8 cellular contexts compared by ENCODE assay signal in the genomic region with DNA sequence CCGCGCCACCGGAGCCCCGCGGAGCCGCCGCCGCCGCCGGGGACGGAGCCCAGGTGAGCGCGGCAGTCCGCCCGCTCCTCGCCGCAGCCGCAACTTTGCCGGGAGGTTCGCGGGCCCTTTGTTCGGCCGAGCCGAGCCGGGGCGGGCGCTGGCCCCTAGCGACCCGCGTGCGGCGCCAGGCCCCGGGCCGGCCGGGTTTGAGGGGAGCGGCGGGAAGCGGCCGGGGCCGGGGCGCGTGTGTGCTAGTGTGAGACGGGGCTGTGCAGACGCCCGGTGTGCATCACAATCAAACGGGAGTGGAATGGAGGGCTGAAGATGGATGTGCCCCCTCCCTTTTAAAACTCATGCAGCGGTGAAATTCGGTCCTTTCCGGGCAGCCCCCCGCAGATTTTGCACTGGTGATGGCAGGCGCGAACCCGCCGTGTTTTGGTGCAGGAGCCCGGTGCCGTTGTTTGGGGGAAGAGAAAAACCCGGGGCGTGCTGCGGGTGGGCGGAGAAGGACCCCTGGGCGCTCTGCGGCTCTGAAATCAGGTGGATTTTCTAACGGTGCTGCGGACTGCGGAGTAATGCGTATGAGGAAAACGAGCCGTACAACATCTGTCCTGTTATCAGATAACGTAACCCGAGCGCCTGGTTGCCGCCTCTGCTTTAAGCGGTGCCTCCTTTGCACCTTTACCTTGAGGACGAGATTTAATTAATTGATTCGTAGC. TPM values are rescaled to one million over a fixed set of nuclear protein-coding genes. Genes with fewer than 3 reads are reported as not detected.
DNase-seq lines count a peak whose midpoint lies in the region; ATAC-seq and TF ChIP-seq lines count a peak whose summit lies in the region.

No MANE protein-coding gene starts in this region.

- no peak for TF ChIP-seq EP300 in gastroesophageal sphincter (IDR thresholded peaks at IDR 0.05)
- no peak for TF ChIP-seq EP300 in ovary (IDR thresholded peaks at IDR 0.05)

- no peaks in the 10 kb centered on the region for H3K9me3 Mint-ChIP-seq in activated T-cell treated with anti-CD3 and anti-CD28 coated beads, Interleukin-2, amount 50 U/mL, for 72 hours

- H3K4me3 Mint-ChIP-seq in activated T-cell treated with anti-CD3 and anti-CD28 coated beads, Interleukin-2, amount 50 U/mL, for 72 hours = peak overlapping the region; percentile 91 to 97

- H3K4me3 ChIP-seq in gastroesophageal sphincter (peak overlapping the region; percentile 69 to 89), ovary (peak overlapping the region; percentile 68)

- intact Hi-C loops in ovary (cut with DNase I) = loop anchor here in 1 of 4 donors (5.0 kb wide), 1 partner anchor 228 kb away; the partner anchor contains the start of genes AFMID and TK1

- H3K9me3 ChIP-seq in gastroesophageal sphincter (no peaks in the 10 kb centered on the region), ovary (no peaks in the 10 kb centered on the region)

- 1 to 5% methylated on average over 13 to 16 of the region's 75 CpGs for WGBS in gastroesophageal sphincter (ENCODE audit: low coverage in 1 of 2), 2 donors
- 1% methylated on average over 56 to 75 of the region's 75 CpGs for WGBS in ovary, 3 donors

- H3K27ac Mint-ChIP-seq in activated T-cell treated with anti-CD3 and anti-CD28 coated beads, Interleukin-2, amount 50 U/mL, for 72 hours = peak overlapping the region; percentile 83

- TF ChIP-seq POLR2A in gastroesophageal sphincter (IDR thresholded peaks at IDR 0.05) (no peak), ovary (IDR thresholded peaks at IDR 0.05) (no peak)

- ATAC-seq in activated T-cell treated with anti-CD3 and anti-CD28 coated beads, Interleukin-2, amount 50 U/mL, for 72 hours (replicated peaks in 1 of 2) = peak in 1 of 2 donors; percentile 4
- ATAC-seq in gastroesophageal sphincter = peak; percentile 0
- no peak for ATAC-seq in GM19467 (IDR thresholded peaks at IDR 0.05; ENCODE audit: unreplicated experiment)

- peaks cover 14% of the 10 kb centered on the region for H3K27me3 Mint-ChIP-seq in activated T-cell treated with anti-CD3 and anti-CD28 coated beads, Interleukin-2, amount 50 U/mL, for 72 hours (ENCODE audit: low read depth)

- DNase-seq in DMS53 (lab: John Stamatoyannopoulos, UW) = peak; percentile 59
- DNase-seq in DMS53 treated with DMSO at 0.1 percent for 48 hours (lab: John Stamatoyannopoulos, UW; ENCODE audit: unreplicated experiment) = no peak
- DNase-seq in NCI-H146 treated with DMSO at 0.1 percent for 48 hours (lab: John Stamatoyannopoulos, UW; ENCODE audit: unreplicated experiment) = peak; percentile 26
- peak; percentile 37 to 49 for DNase-seq in activated T-cell treated with anti-CD3 and anti-CD28 coated beads, Interleukin-2, amount 50 U/mL, for 72 hours
- DNase-seq in ovary = peak in 4 of 5 donors; percentile 21 to 57 (median 40)
- no peak for DNase-seq in HPDE6-E6E7 (ENCODE audit: extremely low spot score)

- no peaks in the 10 kb centered on the region for H3K27me3 ChIP-seq in gastroesophageal sphincter
- H3K27me3 ChIP-seq in ovary = no peaks in the 10 kb centered on the region

- peaks cover 58% of the 10 kb centered on the region for H3K4me1 Mint-ChIP-seq in activated T-cell treated with anti-CD3 and anti-CD28 coated beads, Interleukin-2, amount 50 U/mL, for 72 hours (ENCODE audit: low read depth)

- H3K36me3 Mint-ChIP-seq in activated T-cell treated with anti-CD3 and anti-CD28 coated beads, Interleukin-2, amount 50 U/mL, for 72 hours (ENCODE audit: insufficient read depth in 2 of 2) = peaks cover 5 to 6% of the 10 kb centered on the region in 2 donors

- TF ChIP-seq CTCF in gastroesophageal sphincter (IDR thresholded peaks at IDR 0.05) = no peak
- no peak for TF ChIP-seq CTCF in ovary (IDR thresholded peaks at IDR 0.05)

- H3K4me1 ChIP-seq in gastroesophageal sphincter (peaks cover 22 to 55% (median 25%) of the 10 kb centered on the region in 3 donors), ovary (ENCODE audit: insufficient read depth) (peaks cover 12% of the 10 kb centered on the region)

- H3K36me3 ChIP-seq in gastroesophageal sphincter (no peaks in the 10 kb centered on the region), ovary (no peaks in the 10 kb centered on the region)

- H3K27ac ChIP-seq in gastroesophageal sphincter (peak overlapping the region; percentile 59 to 100 (median 92)), ovary (peak overlapping the region; percentile 38 to 44)

RNA-seq across cellular contexts. Expression of gene TNRC6C, which starts 0.9 kb away (rescaled TPM):
- 10 to 100 TPM; 26.5 to 30.5 TPM for total RNA-seq in activated T-cell treated with anti-CD3 and anti-CD28 coated beads, Interleukin-2, amount 50 U/mL, for 72 hours
- total RNA-seq in gastroesophageal sphincter (10 to 100 TPM; 15.8 to 30.3 (median 27.7) TPM), ovary (10 to 100 TPM in 6 of 7 donors, 1 to 10 TPM in 1; 9.2 to 45.3 (median 32.5) TPM)
- 10 to 100 TPM in 1 of 2 donors, 1 to 10 TPM in 1; 8.7 to 12.1 TPM for polyA plus RNA-seq in ovary

Comparison
In these comparisons a context has a peak if more than half of its experiments do, and no peak if none do; other contexts are left out.
1. DNase-seq: peak in DMS53 (single experiment), NCI-H146 treated with DMSO at 0.1 percent for 48 hours (single experiment), activated T-cell treated with anti-CD3 and anti-CD28 coated beads, Interleukin-2, amount 50 U/mL, for 72 hours (2 of 2) and ovary (4 of 5); none in DMS53 treated with DMSO at 0.1 percent for 48 hours (single experiment) and HPDE6-E6E7 (single experiment).